1 cellular context compared by ENCODE assay signal in genomic region chr6:64895945-64896344, GRCh38.
TF ChIP-seq lines count a peak whose summit lies in the region.

No MANE protein-coding gene starts in this region.

TF ChIP-seq in HepG2, 621 proteins besides CTCF, POLR2A, EP300 and RAD21 (continued from another document):
- no peak for TF ChIP-seq GPBP1L1 (CRISPR knock-in tag; IDR thresholded peaks at IDR 0.05)
- peak; percentile 98 to 99 for TF ChIP-seq MAFK (conservative IDR thresholded peaks at IDR 0.05 in 1 of 2, IDR thresholded peaks at IDR 0.05 in 1 of 2; ENCODE audit: low read length in 2 of 2)
- TF ChIP-seq PAF1 (CRISPR knock-in tag; IDR thresholded peaks at IDR 0.05) = no peak
- peak; percentile 98 for TF ChIP-seq MAFF (IDR thresholded peaks at IDR 0.05; ENCODE audit: low read depth, low read length)
- TF ChIP-seq SP2 (CRISPR knock-in tag; IDR thresholded peaks at IDR 0.05) = no peak
- TF ChIP-seq CEBPZ (IDR thresholded peaks at IDR 0.05; ENCODE audit: low read length) = no peak
- TF ChIP-seq MIER2 (CRISPR knock-in tag; IDR thresholded peaks at IDR 0.05) = no peak
- TF ChIP-seq ZNF160 (CRISPR knock-in tag; IDR thresholded peaks at IDR 0.05) = no peak
- TF ChIP-seq ATF2 (CRISPR knock-in tag; IDR thresholded peaks at IDR 0.05) = no peak
- TF ChIP-seq MAFG (CRISPR knock-in tag; IDR thresholded peaks at IDR 0.05) = peak; percentile 54; the same call in 1 of the 2 replicates
- TF ChIP-seq ZNF570 (CRISPR knock-in tag; IDR thresholded peaks at IDR 0.05; ENCODE audit: borderline replicate concordance) = no peak
TF ChIP-seq in HepG2: peak in this region for 3.
